18 cellular contexts compared by ENCODE assay signal in genomic region chr10:102935510-102935909, GRCh38. TPM values are rescaled to one million over a fixed set of nuclear protein-coding genes. Genes with fewer than 3 reads are reported as not detected.
A peak's percentile ranks its signal among the peaks of the same experiment; 100 is the strongest.
DNase-seq lines count a peak whose midpoint lies in the region; ATAC-seq and TF ChIP-seq lines count a peak whose summit lies in the region.
"Had no signal": no experiment of that assay in that cellular context is flagged by ENCODE, and none has a peak within 500 bp of the region (broad histone marks: within the 10 kb centered on the region; RNA-seq: fewer than 3 reads in every experiment).

No MANE protein-coding gene starts in this region.

- H3K4me2 ChIP-seq in GM23338 = no peak overlapping the region
- H3K4me2 ChIP-seq: KMS-11, PC-9 had no signal

- intact Hi-C loops in activated CD4-positive, alpha-beta T cell treated with anti-CD3 and anti-CD28 coated beads for 36 hours (cut with DNase I, micrococcal nuclease) = no loop called here
- intact Hi-C loops in natural killer cell (cut with micrococcal nuclease) = no loop called here

- no peaks in the 10 kb centered on the region for H3K9me2 ChIP-seq in GM23338 (ENCODE audit: insufficient read depth)

- no peak overlapping the region for H3K27ac ChIP-seq in GM23338 (ENCODE audit: low read depth)
- H3K27ac ChIP-seq: KMS-11, PC-9, SJSA1 had no signal

- H3K27ac Mint-ChIP-seq in activated CD4-positive, alpha-beta T cell treated with anti-CD3 and anti-CD28 coated beads for 36 hours = peak overlapping the region; percentile 71
- no peak overlapping the region for H3K27ac Mint-ChIP-seq in GM23338
- no peak overlapping the region for H3K27ac Mint-ChIP-seq in natural killer cell
- H3K27ac Mint-ChIP-seq in activated naive CD8-positive, alpha-beta T cell treated with anti-CD3 and anti-CD28 coated beads, Interleukin-2, amount 50 U/mL, for 24 hours = no peak overlapping the region
- H3K27ac Mint-ChIP-seq: HFFc6 had no signal

- no peak for TF ChIP-seq CTCF in GM23338 (conservative IDR thresholded peaks at IDR 0.05; ENCODE audit: low read depth in 2 of 2)
- no peak for TF ChIP-seq CTCF in natural killer cell (IDR thresholded peaks at IDR 0.05)

- H3K4me3 ChIP-seq in GM23338 = no peak overlapping the region
- H3K4me3 ChIP-seq: PC-9, SJSA1 had no signal

- H3K4me1 ChIP-seq in GM23338 (ENCODE audit: insufficient read depth) = no peaks in the 10 kb centered on the region
- H3K4me1 ChIP-seq: SJSA1 had no signal

- no peaks in the 10 kb centered on the region for H4K20me1 ChIP-seq in GM23338 (replicated peaks; ENCODE audit: insufficient read depth)

- H3F3A ChIP-seq in GM23338 (replicated peaks; ENCODE audit: low read depth) = no peaks in the 10 kb centered on the region

- peaks cover 15% of the 10 kb centered on the region; the same call in 1 of the 2 replicates for H3K79me2 ChIP-seq in GM23338 (replicated peaks; ENCODE audit: insufficient read depth)

- ATAC-seq in activated CD4-positive, alpha-beta T cell treated with anti-CD3 and anti-CD28 coated beads for 36 hours = peak; percentile 41
- ATAC-seq in GM23338 = no peak
- ATAC-seq in natural killer cell = no peak
- no peak for ATAC-seq in activated naive CD8-positive, alpha-beta T cell treated with anti-CD3 and anti-CD28 coated beads, Interleukin-2, amount 50 U/mL, for 24 hours
- ATAC-seq: HepG2 had no signal

- peak; percentile 16 for DNase-seq in activated CD4-positive, alpha-beta T cell treated with anti-CD3 and anti-CD28 coated beads for 36 hours
- DNase-seq in activated CD4-positive, alpha-beta T cell treated with anti-CD3 and anti-CD28 coated beads, Interleukin-2, amount 50 U/mL, for 1 hour = no peak
- peak; percentile 28 for DNase-seq in GM23338 (ENCODE audit: low spot score)
- DNase-seq in NCI-H2171 treated with DMSO at 0.1 percent for 48 hours (lab: John Stamatoyannopoulos, UW) = peak; percentile 76
- DNase-seq in kidney tubule cell (ENCODE audit: low spot score) = peak; percentile 29
- DNase-seq in natural killer cell = no peak
- DNase-seq in NCI-H2196 treated with DMSO at 0.1 percent for 48 hours (lab: John Stamatoyannopoulos, UW; ENCODE audit: unreplicated experiment) = no peak
- no peak for DNase-seq in activated naive CD8-positive, alpha-beta T cell treated with anti-CD3 and anti-CD28 coated beads, Interleukin-2, amount 50 U/mL, for 24 hours
- DNase-seq: C1 segment of cervical spinal cord, GOT3, HFFc6, NCI-H1436 treated with DMSO at 0.1 percent for 48 hours, NCI-H2081 treated with DMSO at 0.1 percent for 48 hours, NCI-H82, PC-9 had no signal

- no peaks in the 10 kb centered on the region for H3K27me3 Mint-ChIP-seq in activated CD4-positive, alpha-beta T cell treated with anti-CD3 and anti-CD28 coated beads for 36 hours
- H3K27me3 Mint-ChIP-seq in GM23338 (ENCODE audit: insufficient read depth, low read depth, poor library complexity) (peaks cover 5% of the 10 kb centered on the region), natural killer cell (ENCODE audit: low read depth in 2 of 2) (no peaks in the 10 kb centered on the region)
- no peaks in the 10 kb centered on the region for H3K27me3 Mint-ChIP-seq in activated naive CD8-positive, alpha-beta T cell treated with anti-CD3 and anti-CD28 coated beads, Interleukin-2, amount 50 U/mL, for 24 hours

- no peaks in the 10 kb centered on the region for H3K9me3 Mint-ChIP-seq in activated CD4-positive, alpha-beta T cell treated with anti-CD3 and anti-CD28 coated beads for 36 hours (ENCODE audit: low read depth)
- H3K9me3 Mint-ChIP-seq in GM23338 = no peaks in the 10 kb centered on the region
- no peaks in the 10 kb centered on the region for H3K9me3 Mint-ChIP-seq in natural killer cell
- H3K9me3 Mint-ChIP-seq in activated naive CD8-positive, alpha-beta T cell treated with anti-CD3 and anti-CD28 coated beads, Interleukin-2, amount 50 U/mL, for 24 hours = no peaks in the 10 kb centered on the region
- H3K9me3 Mint-ChIP-seq: HFFc6 had no signal

- no peak overlapping the region for H2AFZ ChIP-seq in GM23338
- H2AFZ ChIP-seq: PC-9 had no signal

- no peaks in the 10 kb centered on the region for H3K27me3 ChIP-seq in GM23338 (ENCODE audit: insufficient read depth)
- H3K27me3 ChIP-seq: SJSA1 had no signal

- no peak overlapping the region for H3K4me3 Mint-ChIP-seq in activated CD4-positive, alpha-beta T cell treated with anti-CD3 and anti-CD28 coated beads for 36 hours
- H3K4me3 Mint-ChIP-seq in GM23338 (no peak overlapping the region), natural killer cell (no peak overlapping the region)
- no peak overlapping the region for H3K4me3 Mint-ChIP-seq in activated naive CD8-positive, alpha-beta T cell treated with anti-CD3 and anti-CD28 coated beads, Interleukin-2, amount 50 U/mL, for 24 hours
- H3K4me3 Mint-ChIP-seq: HFFc6 had no signal

- POLR2A ChIA-PET in activated CD4-positive, alpha-beta T cell treated with anti-CD3 and anti-CD28 coated beads for 36 hours (lab: Charles Lee) = no interaction called here

- CTCF ChIA-PET in activated CD4-positive, alpha-beta T cell treated with anti-CD3 and anti-CD28 coated beads for 36 hours (lab: Charles Lee) = interaction anchor here (0.6 kb wide), 1 partner anchor 11 kb away, joined by 3 read pairs; no protein-coding TSS in a partner anchor

- peaks cover 17% of the 10 kb centered on the region for H3K4me1 Mint-ChIP-seq in activated CD4-positive, alpha-beta T cell treated with anti-CD3 and anti-CD28 coated beads for 36 hours
- H3K4me1 Mint-ChIP-seq in GM23338 = no peaks in the 10 kb centered on the region
- peaks cover 6 to 10% of the 10 kb centered on the region in 2 donors for H3K4me1 Mint-ChIP-seq in natural killer cell
- H3K4me1 Mint-ChIP-seq in activated naive CD8-positive, alpha-beta T cell treated with anti-CD3 and anti-CD28 coated beads, Interleukin-2, amount 50 U/mL, for 24 hours = peaks cover 17% of the 10 kb centered on the region

- no peaks in the 10 kb centered on the region for H3K36me3 ChIP-seq in GM23338 (ENCODE audit: insufficient read depth)
- H3K36me3 ChIP-seq: SJSA1 had no signal

- H3K36me3 Mint-ChIP-seq in activated CD4-positive, alpha-beta T cell treated with anti-CD3 and anti-CD28 coated beads for 36 hours (ENCODE audit: low read depth) = peaks cover 6% of the 10 kb centered on the region
- H3K36me3 Mint-ChIP-seq in GM23338 (ENCODE audit: low read depth) = peaks cover 7% of the 10 kb centered on the region; the same call in 1 of the 3 replicates
- no peaks in the 10 kb centered on the region for H3K36me3 Mint-ChIP-seq in natural killer cell
- peaks cover 4% of the 10 kb centered on the region for H3K36me3 Mint-ChIP-seq in activated naive CD8-positive, alpha-beta T cell treated with anti-CD3 and anti-CD28 coated beads, Interleukin-2, amount 50 U/mL, for 24 hours (ENCODE audit: low read depth)

TF ChIP-seq in GM23338, 12 proteins besides CTCF, POLR2A, EP300 and RAD21 (continues in another document):
- no peak for TF ChIP-seq ZNF114 (CRISPR knock-in tag; IDR thresholded peaks at IDR 0.05)
- TF ChIP-seq JUNB (IDR thresholded peaks at IDR 0.05; ENCODE audit: unreplicated experiment) = no peak
- no peak for TF ChIP-seq EZH2 (IDR thresholded peaks at IDR 0.05; ENCODE audit: low read depth, unreplicated experiment)

RNA-seq across cellular contexts. Expression of gene CNNM2, which starts 17.4 kb away (rescaled TPM):
- total RNA-seq in activated CD4-positive, alpha-beta T cell treated with anti-CD3 and anti-CD28 coated beads for 36 hours = 1 to 10 TPM; 4.2 to 4.5 TPM
- 23.8 and 31.3 TPM in 2 replicates for total RNA-seq in GM23338 (2014; rRNA removed; shearing (Covaris generic))
- polyA plus RNA-seq in GM23338 (2016; fragmentation: Nextera tagmentation; extraction: Ambion mirVana) = 4.5 and 5.2 TPM in 2 replicates
- 10 to 100 TPM in 2 of 3 donors, 1 to 10 TPM in 1; 8.6 to 18.0 (median 16.7) TPM for total RNA-seq in natural killer cell

Comparison
In these comparisons a context has a peak if more than half of its experiments do, and no peak if none do; other contexts are left out.
1. DNase-seq: peak in activated CD4-positive, alpha-beta T cell treated with anti-CD3 and anti-CD28 coated beads for 36 hours (single experiment), GM23338 (single experiment), NCI-H2171 treated with DMSO at 0.1 percent for 48 hours (single experiment) and kidney tubule cell (single experiment); none in activated CD4-positive, alpha-beta T cell treated with anti-CD3 and anti-CD28 coated beads, Interleukin-2, amount 50 U/mL, for 1 hour (single experiment), natural killer cell (single experiment), NCI-H2196 treated with DMSO at 0.1 percent for 48 hours (single experiment) and activated naive CD8-positive, alpha-beta T cell treated with anti-CD3 and anti-CD28 coated beads, Interleukin-2, amount 50 U/mL, for 24 hours (single experiment).